ENCODE assay signal across 8 cellular contexts in genomic region chr9:71819115-71819739, GRCh38. TPM values are rescaled to one million over a fixed set of nuclear protein-coding genes. Genes with fewer than 3 reads are reported as not detected.
DNase-seq lines count a peak whose midpoint lies in the region; ATAC-seq and TF ChIP-seq lines count a peak whose summit lies in the region.

No MANE protein-coding gene starts in this region.

- no peaks in the 10 kb centered on the region for H3K27me3 ChIP-seq in colonic mucosa

- no peaks in the 10 kb centered on the region for H3K9me3 ChIP-seq in colonic mucosa

- no peaks in the 10 kb centered on the region for H3K4me1 ChIP-seq in colonic mucosa

- ATAC-seq in HG03108 (IDR thresholded peaks at IDR 0.05; ENCODE audit: unreplicated experiment) = no peak

- DNase-seq in AML-193 (lab: John Stamatoyannopoulos, UW) = peak; percentile 3 to 33
- DNase-seq in SW480 (ENCODE audit: low spot score) = peak; percentile 26
- DNase-seq in colonic mucosa = peak; percentile 53
- DNase-seq in midbrain (lab: John Stamatoyannopoulos, UW) = peak; percentile 33
- DNase-seq in ureter (ENCODE audit: low spot score) = peak; percentile 52
- DNase-seq in NCI-H526 treated with DMSO at 0.1 percent for 48 hours (lab: John Stamatoyannopoulos, UW) = no peak

- no peaks in the 10 kb centered on the region for H3K36me3 ChIP-seq in colonic mucosa

- TF ChIP-seq CTCF in GM12873 (IDR thresholded peaks at IDR 0.05; ENCODE audit: insufficient read depth, low read depth, low read length, missing control alignments) = peak; percentile 58
- TF ChIP-seq CTCF in colonic mucosa (IDR thresholded peaks at IDR 0.05) = peak; percentile 72

- no peak overlapping the region for H3K27ac ChIP-seq in colonic mucosa

- H3K9ac ChIP-seq in colonic mucosa (ENCODE audit: low read depth in 2 of 2, low read length in 2 of 2) = no peak overlapping the region

- no peak overlapping the region for H3K4me3 ChIP-seq in colonic mucosa

- intact Hi-C loops in colonic mucosa (cut with DNase I) = loop anchor here (10.0 kb wide), 1 partner anchor 456 kb away; no protein-coding TSS in a partner anchor

RNA-seq across cellular contexts. Expression of gene CEMIP2, which starts 50.9 kb away (rescaled TPM):
- total RNA-seq in colonic mucosa = 100 to 1,000 TPM in 1 of 2 donors, 10 to 100 TPM in 1; 72.7 to 111 TPM
- total RNA-seq in ureter = 162 TPM
